Comparison of ENCODE assay signal across 1 cellular context in genomic region chr15:85840079-85840801, GRCh38.
TF ChIP-seq lines count a peak whose summit lies in the region.

No MANE protein-coding gene starts in this region.

TF ChIP-seq in HepG2, 621 proteins besides CTCF, POLR2A, EP300 and RAD21 (continued from another document and continues in another):
- no peak for TF ChIP-seq HNF1A (IDR thresholded peaks at IDR 0.05; ENCODE audit: low read depth)
- peak; percentile 80; the same call in 1 of the 2 replicates for TF ChIP-seq HNF1A (CRISPR knock-in tag; IDR thresholded peaks at IDR 0.05; ENCODE audit: borderline replicate concordance)
- TF ChIP-seq HCFC1 (IDR thresholded peaks at IDR 0.05; ENCODE audit: low read depth, low read length) = 0 out of 2 replicates have a peak, but pooled peaks have one; percentile 21
- TF ChIP-seq LCORL (IDR thresholded peaks at IDR 0.05) = no peak
- peak; percentile 97 for TF ChIP-seq LCORL (CRISPR knock-in tag; IDR thresholded peaks at IDR 0.05)
- no peak for TF ChIP-seq USF2 (IDR thresholded peaks at IDR 0.05; ENCODE audit: low read depth, low read length)
- no peak for TF ChIP-seq USF2 (CRISPR knock-in tag; IDR thresholded peaks at IDR 0.05; ENCODE audit: borderline replicate concordance)
- TF ChIP-seq HDAC1 (CRISPR knock-in tag; IDR thresholded peaks at IDR 0.05) = peak; percentile 85
- peak; percentile 81 for TF ChIP-seq TGIF2 (CRISPR knock-in tag; IDR thresholded peaks at IDR 0.05)
- peak; percentile 55; the same call in 1 of the 2 replicates for TF ChIP-seq ZFY (CRISPR knock-in tag; IDR thresholded peaks at IDR 0.05)
- TF ChIP-seq THAP11 (CRISPR knock-in tag; IDR thresholded peaks at IDR 0.05) = peak; percentile 51
- TF ChIP-seq HNRNPL (IDR thresholded peaks at IDR 0.05; ENCODE audit: low read depth, low read length) = peak; percentile 82
- peak; percentile 71; the same call in 1 of the 2 replicates for TF ChIP-seq ZNF816 (CRISPR knock-in tag; IDR thresholded peaks at IDR 0.05; ENCODE audit: borderline replicate concordance)
- TF ChIP-seq TEAD3 (CRISPR knock-in tag; optimal IDR thresholded peaks at IDR 0.05; ENCODE audit: borderline replicate concordance) = peak; percentile 74
- TF ChIP-seq ZNF350 (CRISPR knock-in tag; IDR thresholded peaks at IDR 0.05; ENCODE audit: borderline replicate concordance, low read depth) = peak; percentile 95; the same call in 1 of the 2 replicates
- TF ChIP-seq HINFP (CRISPR knock-in tag; IDR thresholded peaks at IDR 0.05; ENCODE audit: low read depth) = 0 out of 2 replicates have a peak, but pooled peaks have one; percentile 24
- peak; percentile 56; the same call in 1 of the 2 replicates for TF ChIP-seq RXRA (CRISPR knock-in tag; IDR thresholded peaks at IDR 0.05)
- peak; percentile 90 for TF ChIP-seq E2F1 (CRISPR knock-in tag; IDR thresholded peaks at IDR 0.05)
- TF ChIP-seq CEBPB (IDR thresholded peaks at IDR 0.05; ENCODE audit: borderline replicate concordance, low read depth, low read length) = peak; percentile 95
- peak; percentile 72; the same call in 1 of the 2 replicates for TF ChIP-seq MTA1 (CRISPR knock-in tag; IDR thresholded peaks at IDR 0.05; ENCODE audit: borderline replicate concordance)
- peak; percentile 59; the same call in 1 of the 2 replicates for TF ChIP-seq ZNF263 (CRISPR knock-in tag; IDR thresholded peaks at IDR 0.05)
- peak; percentile 87 for TF ChIP-seq ELF3 (CRISPR knock-in tag; IDR thresholded peaks at IDR 0.05)
- peak; percentile 87 for TF ChIP-seq GABPB1 (CRISPR knock-in tag; IDR thresholded peaks at IDR 0.05)
- peak; percentile 55 for TF ChIP-seq DMAP1 (CRISPR knock-in tag; IDR thresholded peaks at IDR 0.05)
- TF ChIP-seq AFF4 (CRISPR knock-in tag; IDR thresholded peaks at IDR 0.05) = no peak
- TF ChIP-seq BCL6 (CRISPR knock-in tag; IDR thresholded peaks at IDR 0.05) = peak; percentile 61
- peak; percentile 66; the same call in 1 of the 2 replicates for TF ChIP-seq KMT2A (CRISPR knock-in tag; IDR thresholded peaks at IDR 0.05)
- TF ChIP-seq ZNF772 (CRISPR knock-in tag; IDR thresholded peaks at IDR 0.05) = peak; percentile 73; the same call in 1 of the 2 replicates
- TF ChIP-seq MEIS2 (CRISPR knock-in tag; IDR thresholded peaks at IDR 0.05) = peak; percentile 82; the same call in 1 of the 2 replicates
- no peak for TF ChIP-seq SMARCE1 (IDR thresholded peaks at IDR 0.05; ENCODE audit: borderline replicate concordance)
- peak; percentile 82 for TF ChIP-seq HNRNPLL (IDR thresholded peaks at IDR 0.05; ENCODE audit: low read depth, low read length, poor library complexity, severe bottlenecking)
- no peak for TF ChIP-seq PBX3 (CRISPR knock-in tag; IDR thresholded peaks at IDR 0.05; ENCODE audit: borderline replicate concordance)
- TF ChIP-seq ISL2 (CRISPR knock-in tag; IDR thresholded peaks at IDR 0.05) = peak; percentile 60; the same call in 1 of the 2 replicates
- peak; percentile 88; the same call in 1 of the 2 replicates for TF ChIP-seq ZNF331 (CRISPR knock-in tag; IDR thresholded peaks at IDR 0.05)
- 0 out of 2 replicates have a peak, but pooled peaks have one; percentile 48 for TF ChIP-seq KDM1A (CRISPR knock-in tag; IDR thresholded peaks at IDR 0.05)
- peak; percentile 46; the same call in 1 of the 2 replicates for TF ChIP-seq ZBTB33 (CRISPR knock-in tag; IDR thresholded peaks at IDR 0.05)
- peak; percentile 93 for TF ChIP-seq PHF21A (CRISPR knock-in tag; IDR thresholded peaks at IDR 0.05)
- TF ChIP-seq JARID2 (CRISPR knock-in tag; IDR thresholded peaks at IDR 0.05; ENCODE audit: insufficient replicate concordance) = peak; percentile 78
- TF ChIP-seq ZSCAN5A (CRISPR knock-in tag; IDR thresholded peaks at IDR 0.05; ENCODE audit: borderline replicate concordance) = peak; percentile 48; the same call in 1 of the 2 replicates
- TF ChIP-seq FOXO1 (CRISPR knock-in tag; IDR thresholded peaks at IDR 0.05) = peak; percentile 77; the same call in 1 of the 2 replicates
- TF ChIP-seq RNF219 (CRISPR knock-in tag; IDR thresholded peaks at IDR 0.05) = no peak
- no peak for TF ChIP-seq GTF2F1 (IDR thresholded peaks at IDR 0.05; ENCODE audit: low read length)
